ENCODE assay signal across 8 cellular contexts in the genomic region with DNA sequence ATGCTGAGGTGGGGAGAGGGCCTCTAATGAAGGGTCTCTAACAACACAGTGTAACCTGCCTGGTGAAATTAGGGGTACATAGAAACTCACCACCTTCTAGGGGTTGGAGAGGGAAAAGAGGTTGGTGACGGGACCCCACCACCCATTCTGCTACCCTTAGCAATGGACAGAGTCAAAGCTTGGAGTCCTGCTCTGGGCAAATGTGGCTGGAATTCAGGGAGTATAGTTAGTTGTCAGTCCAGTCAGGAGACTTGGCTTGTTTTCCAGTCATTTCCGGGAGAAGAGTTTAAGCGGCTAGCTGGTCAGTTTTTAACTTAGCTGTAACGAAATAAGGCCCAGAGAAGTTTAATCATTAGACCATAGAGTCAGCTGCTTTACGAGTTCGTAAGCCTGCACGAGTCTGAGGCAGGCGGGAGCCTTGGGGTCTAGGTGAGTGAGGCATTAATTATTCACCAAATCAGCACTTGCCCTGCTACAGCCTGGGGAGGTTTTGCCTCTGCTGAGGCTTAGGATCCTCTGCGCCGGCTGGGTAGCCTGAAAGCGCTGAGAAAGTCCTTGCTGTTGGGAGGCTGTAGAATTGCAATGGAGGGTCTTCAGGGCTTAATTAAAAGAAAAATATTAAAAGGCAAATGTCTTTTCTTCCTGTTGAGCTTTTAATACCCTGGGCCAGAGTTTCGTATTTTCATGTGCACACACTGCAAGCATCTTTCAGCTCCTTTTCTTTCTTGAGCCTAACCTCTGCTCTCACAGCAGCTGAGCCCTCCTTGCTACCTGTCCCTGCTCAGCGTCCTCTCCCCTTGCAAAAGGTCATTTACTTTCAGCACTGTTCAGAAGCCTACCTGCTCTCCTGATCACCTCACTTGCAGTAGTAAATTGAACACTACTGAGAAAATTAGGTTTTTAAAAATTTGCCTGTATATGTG. TPM values are rescaled to one million over a fixed set of nuclear protein-coding genes. Genes with fewer than 3 reads are reported as not detected.
DNase-seq lines count a peak whose midpoint lies in the region; ATAC-seq and TF ChIP-seq lines count a peak whose summit lies in the region.

No MANE protein-coding gene starts in this region.

- no peak for ATAC-seq in CD8-positive, alpha-beta T cell
- peak; percentile 68 for ATAC-seq in HG02981 (IDR thresholded peaks at IDR 0.05; ENCODE audit: unreplicated experiment)
- ATAC-seq in naive B cell (ENCODE audit: low read depth in 2 of 2) = no peak
- no peak for ATAC-seq in HG03520 (IDR thresholded peaks at IDR 0.05; ENCODE audit: unreplicated experiment)

- POLR2A ChIA-PET in CD8-positive, alpha-beta T cell (lab: Charles Lee) = interaction anchor here (1.1 kb wide), 1 partner anchor 18 kb away, joined by 3 read pairs; no protein-coding TSS in a partner anchor

- intact Hi-C loops in CD8-positive, alpha-beta T cell (cut with DNase I, micrococcal nuclease) = no loop called here

- peaks cover 28% of the 10 kb centered on the region for H3K27me3 ChIP-seq in CD8-positive, alpha-beta T cell (ENCODE audit: insufficient read depth, low read length)

- H3K27me3 Mint-ChIP-seq in CD8-positive, alpha-beta T cell (ENCODE audit: low read depth) = peaks cover 53% of the 10 kb centered on the region
- H3K27me3 Mint-ChIP-seq in naive B cell = peaks cover 52 to 60% (median 59%) of the 10 kb centered on the region in 3 donors

- no peak overlapping the region for H3K27ac ChIP-seq in CD8-positive, alpha-beta T cell (ENCODE audit: low read depth, low read length)

- no peaks in the 10 kb centered on the region for H3K9me3 ChIP-seq in CD8-positive, alpha-beta T cell (ENCODE audit: low read length)

- no peaks in the 10 kb centered on the region for H3K9me3 Mint-ChIP-seq in CD8-positive, alpha-beta T cell
- H3K9me3 Mint-ChIP-seq in naive B cell = peaks cover 0 to 5% (median 1%) of the 10 kb centered on the region in 7 donors

- no peak for TF ChIP-seq CTCF in CD8-positive, alpha-beta T cell (IDR thresholded peaks at IDR 0.05)
- no peak for TF ChIP-seq CTCF in choroid plexus epithelial cell (conservative IDR thresholded peaks at IDR 0.05; ENCODE audit: low read depth, low read length)

- no peak for DNase-seq in CD8-positive, alpha-beta T cell
- peak; percentile 78 for DNase-seq in choroid plexus epithelial cell (ENCODE audit: low read depth)
- DNase-seq in naive B cell = no peak
- no peak for DNase-seq in SW480 (ENCODE audit: low spot score)
- DNase-seq in KBM-7 = no peak
- no peak for DNase-seq in COR-L47 (lab: John Stamatoyannopoulos, UW)

- H3K27ac Mint-ChIP-seq in CD8-positive, alpha-beta T cell = no peak overlapping the region
- H3K27ac Mint-ChIP-seq in naive B cell = peak overlapping the region in 1 of 6 donors; percentile 2

- peaks cover 8% of the 10 kb centered on the region for H3K4me1 ChIP-seq in CD8-positive, alpha-beta T cell (ENCODE audit: insufficient read depth, low read length)

- H3K4me1 Mint-ChIP-seq in CD8-positive, alpha-beta T cell (ENCODE audit: low read depth) = peaks cover 23% of the 10 kb centered on the region
- peaks cover 17 to 30% (median 24%) of the 10 kb centered on the region in 3 donors for H3K4me1 Mint-ChIP-seq in naive B cell

- H3K36me3 Mint-ChIP-seq in CD8-positive, alpha-beta T cell = no peaks in the 10 kb centered on the region
- peaks cover 0 to 7% of the 10 kb centered on the region in 2 donors for H3K36me3 Mint-ChIP-seq in naive B cell

- peak overlapping the region; percentile 73 for H3K4me3 Mint-ChIP-seq in CD8-positive, alpha-beta T cell
- peak overlapping the region; percentile 62 to 87 (median 80) for H3K4me3 Mint-ChIP-seq in naive B cell

- in situ Hi-C loops in KBM-7 (cut with MboI; ENCODE audit: low pct_unique_long_range_greater_than_20kb, low sequenced_read_pairs) = no loop called here

- H3K36me3 ChIP-seq in CD8-positive, alpha-beta T cell (ENCODE audit: insufficient read depth, low read length) = no peaks in the 10 kb centered on the region

- CTCF ChIA-PET in CD8-positive, alpha-beta T cell (lab: Charles Lee) = interaction anchor here (0.5 kb wide), 1 partner anchor 455 kb away, joined by 4 read pairs; no protein-coding TSS in a partner anchor

- H3K4me3 ChIP-seq in CD8-positive, alpha-beta T cell (ENCODE audit: low read depth, low read length) = no peak overlapping the region
- no peak overlapping the region for H3K4me3 ChIP-seq in choroid plexus epithelial cell (ENCODE audit: low read depth, low read length)

RNA-seq across cellular contexts. Expression of gene LAMB1, which starts 1.5 kb away (rescaled TPM):
- total RNA-seq in CD8-positive, alpha-beta T cell = not detected
- polyA plus RNA-seq in naive B cell (ENCODE audit: low read depth in 6 of 6) = 1 to 10 TPM in 1 of 6 donors, under 1 TPM in 1, not detected in 4; 0.82 to 1.1 TPM
